In genomic region chr1:115338457-115338820, GRCh38 we compare ENCODE assay signal across 14 cellular contexts. TPM values are rescaled to one million over a fixed set of nuclear protein-coding genes. Genes with fewer than 3 reads are reported as not detected.
DNase-seq lines count a peak whose midpoint lies in the region; ATAC-seq and TF ChIP-seq lines count a peak whose summit lies in the region.
"Had no signal": no experiment of that assay in that cellular context is flagged by ENCODE, and none has a peak within 500 bp of the region (broad histone marks: within the 10 kb centered on the region; RNA-seq: fewer than 3 reads in every experiment).

No MANE protein-coding gene starts in this region.

- ATAC-seq in left ventricle myocardium superior: peak; percentile 27

- H3K9me3 ChIP-seq in ascending aorta (no peaks in the 10 kb centered on the region), ovary (no peaks in the 10 kb centered on the region), WERI-Rb-1 (ENCODE audit: severe bottlenecking) (no peaks in the 10 kb centered on the region)

- peaks cover 6 to 31% of the 10 kb centered on the region in 2 donors for H3K4me1 ChIP-seq in ascending aorta
- H3K4me1 ChIP-seq in ovary (ENCODE audit: insufficient read depth): peaks cover 21% of the 10 kb centered on the region

- no peak for TF ChIP-seq POLR2A in ovary (IDR thresholded peaks at IDR 0.05)

- TF ChIP-seq CTCF in AG09309 (IDR thresholded peaks at IDR 0.05; ENCODE audit: control insufficient read depth, insufficient read depth, low read depth, low read length, missing control alignments) (no peak), ascending aorta (IDR thresholded peaks at IDR 0.05) (no peak), ovary (IDR thresholded peaks at IDR 0.05) (no peak), WERI-Rb-1 (IDR thresholded peaks at IDR 0.05; ENCODE audit: low read depth, low read length) (no peak)

- no peak for TF ChIP-seq EP300 in ovary (IDR thresholded peaks at IDR 0.05)

- 42 to 52% (median 46%) methylated on average over 23 to 25 of the region's 25 CpGs for WGBS in ovary, 3 donors

- CTCF ChIA-PET in HEK293T (lab: Yijun Ruan, JAX): interaction anchor here (0.9 to 1.1 kb wide), 2 partner anchors 63 to 131 kb away, joined by 3 read pairs; no protein-coding TSS in a partner anchor

- H3K36me3 ChIP-seq in ascending aorta: no peaks in the 10 kb centered on the region
- no peaks in the 10 kb centered on the region for H3K36me3 ChIP-seq in ovary
- H3K36me3 ChIP-seq in WERI-Rb-1: no peaks in the 10 kb centered on the region
- H3K36me3 ChIP-seq: BLaER1 had no signal

- intact Hi-C loops in ascending aorta (cut with DNase I): loop anchor here (2.0 to 10.0 kb wide), 3 partner anchors 24 to 1036 kb away; partner anchors contain the start of gene ATP1A1
- intact Hi-C loops in left ventricle myocardium superior (cut with micrococcal nuclease): no loop called here
- intact Hi-C loops in ovary (cut with DNase I): loop anchor here in 2 of 4 donors (10.0 kb wide), 4 partner anchors 54 to 194 kb away; no protein-coding TSS in a partner anchor

- H3K4me3 ChIP-seq in AG09309 (ENCODE audit: control insufficient read depth, low read depth, low read length) (peak overlapping the region; percentile 96), ascending aorta (peak overlapping the region; percentile 56 to 69), ovary (peak overlapping the region; percentile 84), WERI-Rb-1 (ENCODE audit: low read depth, low read length) (no peak overlapping the region)
- H3K4me3 ChIP-seq: BLaER1 had no signal

- H3K27me3 ChIP-seq in ascending aorta (no peaks in the 10 kb centered on the region), ovary (no peaks in the 10 kb centered on the region), WERI-Rb-1 (ENCODE audit: insufficient read depth, low read depth, severe bottlenecking) (peaks cover 3% of the 10 kb centered on the region)
- H3K27me3 ChIP-seq: BLaER1 had no signal

- POLR2A ChIA-PET in HEK293T (lab: Yijun Ruan, JAX): interaction anchor here (0.9 kb wide), 1 partner anchor 16 kb away, joined by 3 read pairs; no protein-coding TSS in a partner anchor

- peak overlapping the region; percentile 87 to 89 for H3K27ac ChIP-seq in ascending aorta
- peak overlapping the region; percentile 16 to 82 for H3K27ac ChIP-seq in ovary
- H3K27ac ChIP-seq in WERI-Rb-1: no peak overlapping the region
- H3K27ac ChIP-seq: BLaER1, foreskin keratinocyte had no signal

- DNase-seq in AG09309 (ENCODE audit: low read depth) (no peak), ascending aorta (ENCODE audit: low spot score in 2 of 2) (no peak), left ventricle myocardium superior (peak; percentile 50), ovary (peak in 2 of 5 donors; percentile 20 to 67), WERI-Rb-1 (no peak), HEK293T (ENCODE audit: extremely low spot score) (no peak), dermis blood vessel endothelial cell (no peak)
- DNase-seq in activated CD4-positive, alpha-beta T cell treated with anti-CD3 and anti-CD28 coated beads for 4 hours: no peak
- DNase-seq: activated CD8-positive, alpha-beta memory T cell treated with anti-CD3 and anti-CD28 coated beads, Interleukin-2, amount 50 U/mL, for 48 hours; NCI-H1436 treated with DMSO at 0.1 percent for 48 hours; OCI-M1; stimulated activated CD4-positive, alpha-beta T cell treated with anti-CD3 and anti-CD28 coated beads, Interleukin-4, amount 100 ng/mL, for 1 hour had no signal

TF ChIP-seq in HEK293T, 16 proteins besides CTCF, POLR2A, EP300 and RAD21:
- no peak for TF ChIP-seq ZNF384 (IDR thresholded peaks at IDR 0.05)
- TF ChIP-seq ARNT (IDR thresholded peaks at IDR 0.05): no peak
- TF ChIP-seq PKNOX1 (IDR thresholded peaks at IDR 0.05): no peak
- no peak for TF ChIP-seq FOXK2 (IDR thresholded peaks at IDR 0.05)
- TF ChIP-seq NFRKB (IDR thresholded peaks at IDR 0.05): no peak
- TF ChIP-seq FOXM1 (IDR thresholded peaks at IDR 0.05; ENCODE audit: borderline replicate concordance): no peak
- TF ChIP-seq TARDBP (IDR thresholded peaks at IDR 0.05): no peak
- no peak for TF ChIP-seq BHLHE40 (IDR thresholded peaks at IDR 0.05; ENCODE audit: borderline replicate concordance)
- TF ChIP-seq L3MBTL2 (conservative IDR thresholded peaks at IDR 0.05): no peak
- TF ChIP-seq LEF1 (IDR thresholded peaks at IDR 0.05; ENCODE audit: borderline replicate concordance): no peak
- TF ChIP-seq ELF4 (IDR thresholded peaks at IDR 0.05): no peak
- TF ChIP-seq FOXA1 (IDR thresholded peaks at IDR 0.05): no peak
- no peak for TF ChIP-seq HDGF (IDR thresholded peaks at IDR 0.05; ENCODE audit: borderline replicate concordance)
- no peak for TF ChIP-seq SUZ12 (IDR thresholded peaks at IDR 0.05)
- TF ChIP-seq CTBP1 (IDR thresholded peaks at IDR 0.05; ENCODE audit: borderline replicate concordance): no peak
- TF ChIP-seq SP1 (IDR thresholded peaks at IDR 0.05): no peak

RNA-seq across cellular contexts. Expression of gene NGF, which starts 0.4 kb away (rescaled TPM):
- 2.1 TPM for total RNA-seq in ascending aorta
- total RNA-seq in left ventricle myocardium superior: 3.2 TPM
- total RNA-seq in ovary: 10 to 100 TPM in 6 of 7 donors, 1 to 10 TPM in 1; 3.0 to 43.4 (median 14.1) TPM
- 10 to 100 TPM in 1 of 2 donors, 1 to 10 TPM in 1; 9.3 to 42.1 TPM for polyA plus RNA-seq in ovary
- 0.34 TPM in 1 of 2 replicates, not detected in the other for total RNA-seq in dermis blood vessel endothelial cell
